ENCODE assay signal across 8 cellular contexts in genomic region chr10:42781893-42782445, GRCh38. TPM values are rescaled to one million over a fixed set of nuclear protein-coding genes. Genes with fewer than 3 reads are reported as not detected.
DNase-seq lines count a peak whose midpoint lies in the region; ATAC-seq and TF ChIP-seq lines count a peak whose summit lies in the region.

No MANE protein-coding gene starts in this region.

- peak overlapping the region; percentile 79 for H3K9ac ChIP-seq in OCI-LY1 (ENCODE audit: low read length)

- peaks cover 21% of the 10 kb centered on the region for H3K27me3 Mint-ChIP-seq in dendritic cell treated with granulocyte-macrophage colony-stimulating factor and Interleukin-4, amounts not matched to agents 40 ng/mL and 50 ng/mL, for 4 days

- H3K36me3 Mint-ChIP-seq in dendritic cell treated with granulocyte-macrophage colony-stimulating factor and Interleukin-4, amounts not matched to agents 40 ng/mL and 50 ng/mL, for 4 days (ENCODE audit: low read depth): peaks cover 34% of the 10 kb centered on the region

- H2AFZ ChIP-seq in OCI-LY1 (ENCODE audit: low read length): peak overlapping the region; percentile 39

- peak overlapping the region; percentile 100 for H3K4me2 ChIP-seq in OCI-LY1 (ENCODE audit: low read length)

- peak; percentile 13 for DNase-seq in NCI-H748 (lab: John Stamatoyannopoulos, UW; ENCODE audit: unreplicated experiment)
- DNase-seq in NCI-H748 treated with DMSO at 0.1 percent for 48 hours (lab: John Stamatoyannopoulos, UW): no peak
- peak in 1 of 3 donors; percentile 34 for DNase-seq in mucosa of descending colon
- no peak for DNase-seq in NCI-H2029 treated with DMSO at 0.1 percent for 48 hours (lab: John Stamatoyannopoulos, UW)
- DNase-seq in AG20443 (ENCODE audit: low spot score): no peak

- peak overlapping the region; percentile 97 for H3K4me3 ChIP-seq in OCI-LY1 (ENCODE audit: low read depth, low read length, poor library complexity, severe bottlenecking)
- H3K4me3 ChIP-seq in mucosa of descending colon: peak overlapping the region; percentile 44

- H3K27ac ChIP-seq in OCI-LY1 (ENCODE audit: low read depth, low read length, poor library complexity, severe bottlenecking): peak overlapping the region; percentile 24

- no peaks in the 10 kb centered on the region for H3F3A ChIP-seq in OCI-LY1 (ENCODE audit: insufficient read depth, low read length)

- ATAC-seq in mucosa of descending colon: peak; percentile 14
- ATAC-seq in HG02970 (IDR thresholded peaks at IDR 0.05; ENCODE audit: low FRiP score, unreplicated experiment): no peak

- TF ChIP-seq CTCF in OCI-LY1 (IDR thresholded peaks at IDR 0.05; ENCODE audit: low read length): no peak
- no peak for TF ChIP-seq CTCF in mucosa of descending colon (IDR thresholded peaks at IDR 0.05)

- H3K4me1 ChIP-seq in OCI-LY1 (ENCODE audit: insufficient read depth, low read length, severe bottlenecking) (peaks cover 18% of the 10 kb centered on the region), mucosa of descending colon (ENCODE audit: low read depth) (peaks cover 3% of the 10 kb centered on the region)

- no peaks in the 10 kb centered on the region for H4K20me1 ChIP-seq in OCI-LY1 (ENCODE audit: insufficient read depth, low read length)

- peaks cover 11% of the 10 kb centered on the region for H3K79me2 ChIP-seq in OCI-LY1 (ENCODE audit: insufficient read depth, low read length)

- intact Hi-C loops in dendritic cell treated with granulocyte-macrophage colony-stimulating factor and Interleukin-4, amounts not matched to agents 40 ng/mL and 50 ng/mL, for 4 days (cut with micrococcal nuclease): loop anchor here (1.0 to 10.0 kb wide), 3 partner anchors 29 to 229 kb away; partner anchors contain the start of gene ZNF33B
- intact Hi-C loops in mucosa of descending colon (cut with DNase I, micrococcal nuclease): no loop called here

- H3K36me3 ChIP-seq in OCI-LY1 (ENCODE audit: insufficient read depth, low read length) (peaks cover 26% of the 10 kb centered on the region), mucosa of descending colon (ENCODE audit: low read depth) (peaks cover 9% of the 10 kb centered on the region)

- H3K9me3 ChIP-seq in OCI-LY1 (ENCODE audit: low read length) (no peaks in the 10 kb centered on the region), mucosa of descending colon (no peaks in the 10 kb centered on the region)

- H3K4me3 Mint-ChIP-seq in dendritic cell treated with granulocyte-macrophage colony-stimulating factor and Interleukin-4, amounts not matched to agents 40 ng/mL and 50 ng/mL, for 4 days: peak overlapping the region; percentile 79

- H3K4me1 Mint-ChIP-seq in dendritic cell treated with granulocyte-macrophage colony-stimulating factor and Interleukin-4, amounts not matched to agents 40 ng/mL and 50 ng/mL, for 4 days (ENCODE audit: low read depth): peaks cover 6% of the 10 kb centered on the region

- H3K27ac Mint-ChIP-seq in dendritic cell treated with granulocyte-macrophage colony-stimulating factor and Interleukin-4, amounts not matched to agents 40 ng/mL and 50 ng/mL, for 4 days: peak overlapping the region; percentile 86

- H3K9me3 Mint-ChIP-seq in dendritic cell treated with granulocyte-macrophage colony-stimulating factor and Interleukin-4, amounts not matched to agents 40 ng/mL and 50 ng/mL, for 4 days: no peaks in the 10 kb centered on the region

- no peaks in the 10 kb centered on the region for H3K9me2 ChIP-seq in OCI-LY1 (ENCODE audit: low read depth, low read length)

- H3K27me3 ChIP-seq in OCI-LY1 (ENCODE audit: insufficient read depth, low read length): no peaks in the 10 kb centered on the region

RNA-seq across cellular contexts. Expression of gene BMS1, which starts 0.6 kb away (rescaled TPM):
- total RNA-seq in mucosa of descending colon: 10 to 100 TPM; 11.0 to 14.5 (median 12.4) TPM
